1 cellular context compared by ENCODE assay signal in genomic region chr19:11848200-11848593, GRCh38.
TF ChIP-seq lines count a peak whose summit lies in the region.

No MANE protein-coding gene starts in this region.

TF ChIP-seq in GM23338, 12 proteins besides CTCF, POLR2A, EP300 and RAD21 (continued from another document):
- TF ChIP-seq, protein P1, sequence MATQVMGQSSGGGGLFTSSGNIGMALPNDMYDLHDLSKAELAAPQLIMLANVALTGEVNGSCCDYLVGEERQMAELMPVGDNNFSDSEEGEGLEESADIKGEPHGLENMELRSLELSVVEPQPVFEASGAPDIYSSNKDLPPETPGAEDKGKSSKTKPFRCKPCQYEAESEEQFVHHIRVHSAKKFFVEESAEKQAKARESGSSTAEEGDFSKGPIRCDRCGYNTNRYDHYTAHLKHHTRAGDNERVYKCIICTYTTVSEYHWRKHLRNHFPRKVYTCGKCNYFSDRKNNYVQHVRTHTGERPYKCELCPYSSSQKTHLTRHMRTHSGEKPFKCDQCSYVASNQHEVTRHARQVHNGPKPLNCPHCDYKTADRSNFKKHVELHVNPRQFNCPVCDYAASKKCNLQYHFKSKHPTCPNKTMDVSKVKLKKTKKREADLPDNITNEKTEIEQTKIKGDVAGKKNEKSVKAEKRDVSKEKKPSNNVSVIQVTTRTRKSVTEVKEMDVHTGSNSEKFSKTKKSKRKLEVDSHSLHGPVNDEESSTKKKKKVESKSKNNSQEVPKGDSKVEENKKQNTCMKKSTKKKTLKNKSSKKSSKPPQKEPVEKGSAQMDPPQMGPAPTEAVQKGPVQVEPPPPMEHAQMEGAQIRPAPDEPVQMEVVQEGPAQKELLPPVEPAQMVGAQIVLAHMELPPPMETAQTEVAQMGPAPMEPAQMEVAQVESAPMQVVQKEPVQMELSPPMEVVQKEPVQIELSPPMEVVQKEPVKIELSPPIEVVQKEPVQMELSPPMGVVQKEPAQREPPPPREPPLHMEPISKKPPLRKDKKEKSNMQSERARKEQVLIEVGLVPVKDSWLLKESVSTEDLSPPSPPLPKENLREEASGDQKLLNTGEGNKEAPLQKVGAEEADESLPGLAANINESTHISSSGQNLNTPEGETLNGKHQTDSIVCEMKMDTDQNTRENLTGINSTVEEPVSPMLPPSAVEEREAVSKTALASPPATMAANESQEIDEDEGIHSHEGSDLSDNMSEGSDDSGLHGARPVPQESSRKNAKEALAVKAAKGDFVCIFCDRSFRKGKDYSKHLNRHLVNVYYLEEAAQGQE (IDR thresholded peaks at IDR 0.05; ENCODE audit: unreplicated experiment), result no peak
- TF ChIP-seq CREB1 (CRISPR knock-in tag; IDR thresholded peaks at IDR 0.05; ENCODE audit: low read depth) (no peak), EZH2phosphoT487 (IDR thresholded peaks at IDR 0.05; ENCODE audit: unreplicated experiment) (no peak), ZNF114 (CRISPR knock-in tag; IDR thresholded peaks at IDR 0.05) (no peak), POLR2AphosphoS5 (IDR thresholded peaks at IDR 0.05; ENCODE audit: low read depth) (no peak)
- TF ChIP-seq, protein P2, sequence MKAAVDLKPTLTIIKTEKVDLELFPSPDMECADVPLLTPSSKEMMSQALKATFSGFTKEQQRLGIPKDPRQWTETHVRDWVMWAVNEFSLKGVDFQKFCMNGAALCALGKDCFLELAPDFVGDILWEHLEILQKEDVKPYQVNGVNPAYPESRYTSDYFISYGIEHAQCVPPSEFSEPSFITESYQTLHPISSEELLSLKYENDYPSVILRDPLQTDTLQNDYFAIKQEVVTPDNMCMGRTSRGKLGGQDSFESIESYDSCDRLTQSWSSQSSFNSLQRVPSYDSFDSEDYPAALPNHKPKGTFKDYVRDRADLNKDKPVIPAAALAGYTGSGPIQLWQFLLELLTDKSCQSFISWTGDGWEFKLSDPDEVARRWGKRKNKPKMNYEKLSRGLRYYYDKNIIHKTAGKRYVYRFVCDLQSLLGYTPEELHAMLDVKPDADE (IDR thresholded peaks at IDR 0.05), result no peak
